ENCODE assay signal across 8 cellular contexts in genomic region chr1:37922767-37923550, GRCh38.
DNase-seq lines count a peak whose midpoint lies in the region; ATAC-seq and TF ChIP-seq lines count a peak whose summit lies in the region.

No MANE protein-coding gene starts in this region.

- peak; percentile 11 for TF ChIP-seq CTCF in GM12864 (IDR thresholded peaks at IDR 0.05; ENCODE audit: low read depth, low read length, missing control alignments)

- no peak overlapping the region for H3K4me3 ChIP-seq in GM12864 (ENCODE audit: low read depth, low read length)
- H3K4me3 ChIP-seq in effector memory CD4-positive, alpha-beta T cell (ENCODE audit: insufficient read depth, low read depth, low read length, poor library complexity, severe bottlenecking) = no peak overlapping the region

- ATAC-seq in GM21447 (IDR thresholded peaks at IDR 0.05; ENCODE audit: unreplicated experiment) (peak; percentile 47), HG02970 (IDR thresholded peaks at IDR 0.05; ENCODE audit: low FRiP score, unreplicated experiment) (no peak)

- H3K36me3 ChIP-seq in effector memory CD4-positive, alpha-beta T cell (ENCODE audit: control insufficient read depth, insufficient read depth, low read length) = no peaks in the 10 kb centered on the region

- DNase-seq in GM12864 (ENCODE audit: low read depth) = peak; percentile 81
- DNase-seq in NAMALWA (ENCODE audit: low spot score) = peak; percentile 88
- DNase-seq in germinal center (ENCODE audit: low spot score) = peak; percentile 54
- no peak for DNase-seq in NCI-H1417 (lab: John Stamatoyannopoulos, UW)
- no peak for DNase-seq in EL
- DNase-seq in effector memory CD4-positive, alpha-beta T cell = no peak

- no peaks in the 10 kb centered on the region for H3K9me3 ChIP-seq in effector memory CD4-positive, alpha-beta T cell (ENCODE audit: control insufficient read depth, low read length)

- H3K27me3 ChIP-seq in effector memory CD4-positive, alpha-beta T cell (replicated peaks; ENCODE audit: control insufficient read depth, insufficient read depth, low read length, poor library complexity, severe bottlenecking) = no peaks in the 10 kb centered on the region

- H3K4me1 ChIP-seq in effector memory CD4-positive, alpha-beta T cell (ENCODE audit: control insufficient read depth, insufficient read depth, low read length, poor library complexity, severe bottlenecking) = peaks cover 6% of the 10 kb centered on the region

- H3K27ac ChIP-seq in effector memory CD4-positive, alpha-beta T cell (ENCODE audit: insufficient read depth, low read length, poor library complexity, severe bottlenecking) = no peak overlapping the region

Comparison
In these comparisons a context has a peak if more than half of its experiments do, and no peak if none do; other contexts are left out.
1. DNase-seq: peak in GM12864 (single experiment), NAMALWA (single experiment) and germinal center (single experiment); none in NCI-H1417 (0 of 3), EL (single experiment) and effector memory CD4-positive, alpha-beta T cell (0 of 3).